In the genomic region with DNA sequence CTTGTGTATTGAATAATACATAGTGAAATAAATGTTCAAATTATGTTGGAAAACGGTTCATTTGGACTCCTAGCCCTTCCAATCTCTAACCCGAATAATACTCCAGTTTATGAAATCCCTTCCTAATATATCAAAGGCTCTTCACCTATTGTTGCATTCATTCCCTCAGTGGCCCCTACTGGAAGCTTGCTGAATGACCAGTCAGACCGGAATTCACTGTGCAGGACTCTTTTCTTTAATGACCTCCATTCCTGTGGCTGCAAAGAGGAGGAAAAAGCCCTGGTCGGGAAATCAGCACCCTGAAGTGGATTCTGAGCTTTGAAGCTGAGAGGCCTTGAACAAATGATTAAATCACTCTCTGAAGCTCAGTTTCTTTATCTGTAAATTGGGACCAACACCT, we compare ENCODE assay signal across 11 cellular contexts. TPM values are rescaled to one million over a fixed set of nuclear protein-coding genes. Genes with fewer than 3 reads are reported as not detected.
DNase-seq lines count a peak whose midpoint lies in the region; ATAC-seq and TF ChIP-seq lines count a peak whose summit lies in the region.
"Had no signal": no experiment of that assay in that cellular context is flagged by ENCODE, and none has a peak within 500 bp of the region (broad histone marks: within the 10 kb centered on the region; RNA-seq: fewer than 3 reads in every experiment).

No MANE protein-coding gene starts in this region.

- H3K4me2 ChIP-seq in GM23338: no peak overlapping the region

- peaks cover 3% of the 10 kb centered on the region; the same call in 1 of the 3 replicates for H3K9me3 Mint-ChIP-seq in GM23338
- no peaks in the 10 kb centered on the region for H3K9me3 Mint-ChIP-seq in CD4-positive, alpha-beta T cell
- H3K9me3 Mint-ChIP-seq in stimulated activated naive B cell treated with anti-CD40 and anti-IgM and Interleukin-4, amounts not matched to agents 10 μg/mL and 1 μg/mL and 100 μg/mL, for 72 hours: no peaks in the 10 kb centered on the region
- peaks cover 3% of the 10 kb centered on the region for H3K9me3 Mint-ChIP-seq in stimulated activated memory B cell treated with anti-CD40 and anti-IgM and Interleukin-4, amounts not matched to agents 10 μg/mL and 1 μg/mL and 100 μg/mL, for 72 hours
- H3K9me3 Mint-ChIP-seq: dendritic cell treated with granulocyte-macrophage colony-stimulating factor and Interleukin-4, amounts not matched to agents 40 ng/mL and 50 ng/mL, for 4 days; IgD-negative memory B cell; natural killer cell treated with Interleukin-12 subunit alpha and Interleukin-12 subunit beta and Interleukin-15 and Interleukin-18, amount 100 ng/mL, for 72 hours had no signal

- H3K27me3 ChIP-seq in GM23338 (ENCODE audit: insufficient read depth) (no peaks in the 10 kb centered on the region), stomach (peaks cover 0 to 48% (median 20%) of the 10 kb centered on the region in 3 donors)
- H3K27me3 ChIP-seq in CD4-positive, alpha-beta T cell (ENCODE audit: control insufficient read depth, insufficient read depth, low read length): peaks cover 13% of the 10 kb centered on the region

- intact Hi-C loops in stomach (cut with DNase I; ENCODE audit: low total_unique reads): no loop called here
- intact Hi-C loops in CD4-positive, alpha-beta T cell (cut with DNase I, micrococcal nuclease): no loop called here

- ATAC-seq in GM23338: peak; percentile 62
- no peak for ATAC-seq in CD4-positive, alpha-beta T cell (ENCODE audit: poor library complexity)
- no peak for ATAC-seq in stimulated activated naive B cell treated with anti-CD40 and anti-IgM and Interleukin-4, amounts not matched to agents 10 μg/mL and 1 μg/mL and 100 μg/mL, for 72 hours (replicated peaks)
- no peak for ATAC-seq in stimulated activated memory B cell treated with anti-CD40 and anti-IgM and Interleukin-4, amounts not matched to agents 10 μg/mL and 1 μg/mL and 100 μg/mL, for 72 hours
- ATAC-seq: natural killer cell treated with Interleukin-12 subunit alpha and Interleukin-12 subunit beta and Interleukin-15 and Interleukin-18, amount 100 ng/mL, for 72 hours; stimulated activated naive CD8-positive, alpha-beta T cell treated with anti-CD3 and anti-CD28 coated beads, Interleukin-15, Interleukin-2, amounts not matched to agents 100 U/mL and 50 U/mL, for 24 hours had no signal

- no peaks in the 10 kb centered on the region for H3F3A ChIP-seq in GM23338 (replicated peaks; ENCODE audit: low read depth)

- peaks cover 27% of the 10 kb centered on the region for H3K4me1 Mint-ChIP-seq in GM23338
- no peaks in the 10 kb centered on the region for H3K4me1 Mint-ChIP-seq in CD4-positive, alpha-beta T cell (ENCODE audit: low read depth)
- H3K4me1 Mint-ChIP-seq in stimulated activated naive B cell treated with anti-CD40 and anti-IgM and Interleukin-4, amounts not matched to agents 10 μg/mL and 1 μg/mL and 100 μg/mL, for 72 hours: peaks cover 0 to 5% of the 10 kb centered on the region in 2 donors
- no peaks in the 10 kb centered on the region for H3K4me1 Mint-ChIP-seq in stimulated activated memory B cell treated with anti-CD40 and anti-IgM and Interleukin-4, amounts not matched to agents 10 μg/mL and 1 μg/mL and 100 μg/mL, for 72 hours
- H3K4me1 Mint-ChIP-seq: IgD-negative memory B cell had no signal

- no peak overlapping the region for H3K27ac Mint-ChIP-seq in GM23338
- H3K27ac Mint-ChIP-seq in CD4-positive, alpha-beta T cell: no peak overlapping the region
- no peak overlapping the region for H3K27ac Mint-ChIP-seq in stimulated activated naive B cell treated with anti-CD40 and anti-IgM and Interleukin-4, amounts not matched to agents 10 μg/mL and 1 μg/mL and 100 μg/mL, for 72 hours
- no peak overlapping the region for H3K27ac Mint-ChIP-seq in stimulated activated memory B cell treated with anti-CD40 and anti-IgM and Interleukin-4, amounts not matched to agents 10 μg/mL and 1 μg/mL and 100 μg/mL, for 72 hours
- H3K27ac Mint-ChIP-seq: dendritic cell treated with granulocyte-macrophage colony-stimulating factor and Interleukin-4, amounts not matched to agents 40 ng/mL and 50 ng/mL, for 4 days; IgD-negative memory B cell; natural killer cell treated with Interleukin-12 subunit alpha and Interleukin-12 subunit beta and Interleukin-15 and Interleukin-18, amount 100 ng/mL, for 72 hours had no signal

- peaks cover 8% of the 10 kb centered on the region; the same call in 1 of the 2 replicates for H3K9me2 ChIP-seq in GM23338 (ENCODE audit: insufficient read depth)

- WGBS in stomach, 5 donors: 21 to 45% (median 41%) methylated on average over 4 of the region's 4 CpGs

- no peaks in the 10 kb centered on the region for H3K36me3 Mint-ChIP-seq in GM23338 (ENCODE audit: low read depth)
- no peaks in the 10 kb centered on the region for H3K36me3 Mint-ChIP-seq in CD4-positive, alpha-beta T cell (ENCODE audit: low read depth)
- no peaks in the 10 kb centered on the region for H3K36me3 Mint-ChIP-seq in stimulated activated naive B cell treated with anti-CD40 and anti-IgM and Interleukin-4, amounts not matched to agents 10 μg/mL and 1 μg/mL and 100 μg/mL, for 72 hours
- H3K36me3 Mint-ChIP-seq in stimulated activated memory B cell treated with anti-CD40 and anti-IgM and Interleukin-4, amounts not matched to agents 10 μg/mL and 1 μg/mL and 100 μg/mL, for 72 hours: no peaks in the 10 kb centered on the region
- H3K36me3 Mint-ChIP-seq: IgD-negative memory B cell had no signal

- no peak for TF ChIP-seq POLR2A in stomach (IDR thresholded peaks at IDR 0.05)

- H3K79me2 ChIP-seq in GM23338 (replicated peaks; ENCODE audit: insufficient read depth): no peaks in the 10 kb centered on the region

- CTCF ChIA-PET in CD4-positive, alpha-beta T cell (lab: Charles Lee): interaction anchor here (1.1 kb wide), 1 partner anchor 9 kb away, joined by 3 read pairs; no protein-coding TSS in a partner anchor

- DNase-seq in GM23338 (ENCODE audit: low spot score): peak; percentile 61
- DNase-seq in RKO (ENCODE audit: low spot score): peak; percentile 49
- peak; percentile 67 for DNase-seq in fibroblast of pulmonary artery (ENCODE audit: low read depth)
- no peak for DNase-seq in stomach
- DNase-seq in CD4-positive, alpha-beta T cell: no peak
- no peak for DNase-seq in stimulated activated naive B cell treated with anti-CD40 and anti-IgM and Interleukin-4, amounts not matched to agents 10 μg/mL and 1 μg/mL and 100 μg/mL, for 72 hours
- DNase-seq: stimulated activated naive CD8-positive, alpha-beta T cell treated with anti-CD3 and anti-CD28 coated beads, Interleukin-15, Interleukin-2, amounts not matched to agents 100 U/mL and 50 U/mL, for 24 hours had no signal

- H3K4me3 ChIP-seq in GM23338 (no peak overlapping the region), fibroblast of pulmonary artery (replicated peaks; ENCODE audit: low read depth, low read length) (no peak overlapping the region), stomach (no peak overlapping the region)

- H3K27me3 Mint-ChIP-seq in GM23338 (ENCODE audit: insufficient read depth, low read depth, poor library complexity): peaks cover 6% of the 10 kb centered on the region
- H3K27me3 Mint-ChIP-seq in CD4-positive, alpha-beta T cell: peaks cover 55% of the 10 kb centered on the region
- H3K27me3 Mint-ChIP-seq in stimulated activated naive B cell treated with anti-CD40 and anti-IgM and Interleukin-4, amounts not matched to agents 10 μg/mL and 1 μg/mL and 100 μg/mL, for 72 hours: peaks cover 29 to 30% of the 10 kb centered on the region in 2 donors
- peaks cover 45% of the 10 kb centered on the region for H3K27me3 Mint-ChIP-seq in stimulated activated memory B cell treated with anti-CD40 and anti-IgM and Interleukin-4, amounts not matched to agents 10 μg/mL and 1 μg/mL and 100 μg/mL, for 72 hours

- POLR2A ChIA-PET in CD4-positive, alpha-beta T cell (lab: Charles Lee): no interaction called here

- H3K36me3 ChIP-seq in GM23338 (ENCODE audit: insufficient read depth) (no peaks in the 10 kb centered on the region), stomach (no peaks in the 10 kb centered on the region)

- TF ChIP-seq EP300 in stomach (IDR thresholded peaks at IDR 0.05): no peak

- peak; percentile 37 to 44; a peak in 3 of 4 replicates for TF ChIP-seq CTCF in GM23338 (conservative IDR thresholded peaks at IDR 0.05; ENCODE audit: low read depth in 2 of 2)
- peak; percentile 72 for TF ChIP-seq CTCF in fibroblast of pulmonary artery (IDR thresholded peaks at IDR 0.05; ENCODE audit: low read length, missing control alignments)
- peak in 4 of 7 experiments; percentile 13 to 32 (median 17) for TF ChIP-seq CTCF in stomach (IDR thresholded peaks at IDR 0.05)
- no peak for TF ChIP-seq CTCF in CD4-positive, alpha-beta T cell (IDR thresholded peaks at IDR 0.05)

- H3K4me1 ChIP-seq in GM23338 (ENCODE audit: insufficient read depth) (peaks cover 7% of the 10 kb centered on the region), stomach (peaks cover 5 to 13% (median 9%) of the 10 kb centered on the region in 4 donors)

- H3K4me3 Mint-ChIP-seq in GM23338: no peak overlapping the region
- no peak overlapping the region for H3K4me3 Mint-ChIP-seq in CD4-positive, alpha-beta T cell
- H3K4me3 Mint-ChIP-seq in stimulated activated naive B cell treated with anti-CD40 and anti-IgM and Interleukin-4, amounts not matched to agents 10 μg/mL and 1 μg/mL and 100 μg/mL, for 72 hours: no peak overlapping the region
- H3K4me3 Mint-ChIP-seq in stimulated activated memory B cell treated with anti-CD40 and anti-IgM and Interleukin-4, amounts not matched to agents 10 μg/mL and 1 μg/mL and 100 μg/mL, for 72 hours: no peak overlapping the region
- H3K4me3 Mint-ChIP-seq: dendritic cell treated with granulocyte-macrophage colony-stimulating factor and Interleukin-4, amounts not matched to agents 40 ng/mL and 50 ng/mL, for 4 days; natural killer cell treated with Interleukin-12 subunit alpha and Interleukin-12 subunit beta and Interleukin-15 and Interleukin-18, amount 100 ng/mL, for 72 hours had no signal

- H3K27ac ChIP-seq in GM23338 (ENCODE audit: low read depth): no peak overlapping the region
- no peak overlapping the region for H3K27ac ChIP-seq in stomach
- no peak overlapping the region for H3K27ac ChIP-seq in CD4-positive, alpha-beta T cell (ENCODE audit: low read depth, low read length)

- no peaks in the 10 kb centered on the region for H4K20me1 ChIP-seq in GM23338 (replicated peaks; ENCODE audit: insufficient read depth)

- H2AFZ ChIP-seq in GM23338: no peak overlapping the region

- H3K9me3 ChIP-seq in stomach: no peaks in the 10 kb centered on the region
- no peaks in the 10 kb centered on the region for H3K9me3 ChIP-seq in CD4-positive, alpha-beta T cell (ENCODE audit: control insufficient read depth, low read length)

RNA-seq across cellular contexts. Expression of gene RCN1, which starts 19.1 kb away (rescaled TPM):
- 139 and 140 TPM in 2 replicates for total RNA-seq in GM23338 (2014; rRNA removed; shearing (Covaris generic))
- polyA plus RNA-seq in GM23338 (2016; fragmentation: Nextera tagmentation; extraction: Ambion mirVana) (104 and 107 TPM in 2 replicates), stomach (10 to 100 TPM; 21.8 to 37.8 (median 24.5) TPM)
- 10 to 100 TPM in 4 of 5 donors, 1 to 10 TPM in 1; 3.5 to 91.1 (median 44.6) TPM for total RNA-seq in stomach
- total RNA-seq in CD4-positive, alpha-beta T cell: 1 to 10 TPM; 7.4 to 9.1 TPM

Comparison
In these comparisons a context has a peak if more than half of its experiments do, and no peak if none do; other contexts are left out.
1. DNase-seq: peak in GM23338 (single experiment), RKO (single experiment) and fibroblast of pulmonary artery (single experiment); none in stomach (single experiment), CD4-positive, alpha-beta T cell (0 of 10) and stimulated activated naive B cell treated with anti-CD40 and anti-IgM and Interleukin-4, amounts not matched to agents 10 μg/mL and 1 μg/mL and 100 μg/mL, for 72 hours (single experiment).